22 cellular contexts compared by ENCODE assay signal in genomic region chr12:89791286-89791685, GRCh38.
"Had no signal": no experiment of that assay in that cellular context is flagged by ENCODE, and none has a peak within 500 bp of the region (broad histone marks: within the 10 kb centered on the region; RNA-seq: fewer than 3 reads in every experiment).

No MANE protein-coding gene starts in this region.

- H3K9ac ChIP-seq: KMS-11 had no signal

- ATAC-seq: K562 had no signal

- H3K27me3 ChIP-seq: SJSA1 had no signal

- H3K4me1 ChIP-seq: SJSA1 had no signal

- DNase-seq: Kasumi-1, MM.1S, NCI-H1048, NCI-H1105, NCI-H1417, NCI-H1436 treated with DMSO at 0.1 percent for 48 hours, NCI-H1694, NCI-H187 treated with DMSO at 0.1 percent for 48 hours, NCI-H2029 treated with DMSO at 0.1 percent for 48 hours, NCI-H2171 treated with DMSO at 0.1 percent for 48 hours, NCI-H345, NCI-H446 treated with DMSO at 0.1 percent for 48 hours, NCI-H510A treated with DMSO at 0.1 percent for 48 hours, NCI-H526, Right ventricle myocardium superior, RPMI8226, SIG-M5 had no signal

- H3K4me2 ChIP-seq: KMS-11 had no signal

- H3K36me3 ChIP-seq: SJSA1 had no signal

- H3K4me3 ChIP-seq: K562, SJSA1, SK-N-MC had no signal

- H3K27ac ChIP-seq: HL-60, KMS-11, SJSA1, SK-N-MC had no signal
